Comparison of ENCODE assay signal across 8 cellular contexts in the genomic region with DNA sequence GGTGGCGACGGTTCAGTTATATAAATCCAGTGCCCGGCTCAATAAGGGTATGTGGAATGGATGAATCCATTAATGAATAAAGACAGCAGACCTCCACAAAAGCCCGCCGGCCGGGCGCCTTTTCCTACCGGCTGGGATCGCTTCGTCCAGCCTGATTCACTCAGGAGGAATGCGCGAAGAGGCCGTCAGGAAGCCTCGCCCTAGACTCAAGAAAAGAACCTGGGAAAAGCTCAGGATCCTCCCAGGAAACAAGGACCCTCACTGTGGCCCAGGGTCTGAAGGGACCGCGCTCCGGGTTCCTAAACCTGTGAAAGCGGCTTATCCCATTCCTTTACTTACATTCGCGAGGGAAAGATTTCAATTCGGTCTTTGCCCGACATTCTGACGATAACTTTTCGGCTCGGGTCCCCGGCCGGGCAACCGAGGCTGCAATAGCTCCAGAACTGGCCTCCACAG. TPM values are rescaled to one million over a fixed set of nuclear protein-coding genes. Genes with fewer than 3 reads are reported as not detected.
DNase-seq lines count a peak whose midpoint lies in the region; ATAC-seq and TF ChIP-seq lines count a peak whose summit lies in the region.

No MANE protein-coding gene starts in this region.

- intact Hi-C loops in colonic mucosa (cut with DNase I): no loop called here

- H3K9ac ChIP-seq in colonic mucosa (ENCODE audit: low read depth in 2 of 2, low read length in 2 of 2): peak overlapping the region; percentile 78 to 86

- H3K36me3 Mint-ChIP-seq in T-helper 2 cell treated with Interferon-gamma antibody and Interleukin-4, amounts not matched to agents 5 μg/mL and 100 μg/mL, for 36 hours (ENCODE audit: low read depth): peaks cover 23% of the 10 kb centered on the region
- peaks cover 1% of the 10 kb centered on the region for H3K36me3 Mint-ChIP-seq in memory B cell

- H3K4me3 ChIP-seq in colonic mucosa: peak overlapping the region; percentile 78

- H3K4me1 Mint-ChIP-seq in T-helper 2 cell treated with Interferon-gamma antibody and Interleukin-4, amounts not matched to agents 5 μg/mL and 100 μg/mL, for 36 hours (ENCODE audit: low read depth): peaks cover 43% of the 10 kb centered on the region
- H3K4me1 Mint-ChIP-seq in memory B cell: peaks cover 35% of the 10 kb centered on the region

- no peaks in the 10 kb centered on the region for H3K9me3 Mint-ChIP-seq in T-helper 2 cell treated with Interferon-gamma antibody and Interleukin-4, amounts not matched to agents 5 μg/mL and 100 μg/mL, for 36 hours
- no peaks in the 10 kb centered on the region for H3K9me3 Mint-ChIP-seq in memory B cell

- no peak for ATAC-seq in memory B cell (ENCODE audit: low read depth)
- ATAC-seq in GM19324 (IDR thresholded peaks at IDR 0.05; ENCODE audit: low FRiP score, unreplicated experiment): no peak

- H3K4me1 ChIP-seq in colonic mucosa: peaks cover 14% of the 10 kb centered on the region

- TF ChIP-seq CTCF in colonic mucosa (IDR thresholded peaks at IDR 0.05): no peak

- no peaks in the 10 kb centered on the region for H3K27me3 Mint-ChIP-seq in T-helper 2 cell treated with Interferon-gamma antibody and Interleukin-4, amounts not matched to agents 5 μg/mL and 100 μg/mL, for 36 hours (ENCODE audit: low read depth)
- H3K27me3 Mint-ChIP-seq in memory B cell: no peaks in the 10 kb centered on the region

- no peaks in the 10 kb centered on the region for H3K36me3 ChIP-seq in colonic mucosa

- H3K27ac ChIP-seq in colonic mucosa: peak overlapping the region; percentile 86

- no peaks in the 10 kb centered on the region for H3K27me3 ChIP-seq in colonic mucosa

- H3K9me3 ChIP-seq in colonic mucosa: no peaks in the 10 kb centered on the region

- peak overlapping the region; percentile 92 for H3K27ac Mint-ChIP-seq in T-helper 2 cell treated with Interferon-gamma antibody and Interleukin-4, amounts not matched to agents 5 μg/mL and 100 μg/mL, for 36 hours
- peak overlapping the region; percentile 96 for H3K27ac Mint-ChIP-seq in memory B cell

- peak overlapping the region; percentile 90 for H3K4me3 Mint-ChIP-seq in T-helper 2 cell treated with Interferon-gamma antibody and Interleukin-4, amounts not matched to agents 5 μg/mL and 100 μg/mL, for 36 hours
- peak overlapping the region; percentile 93 for H3K4me3 Mint-ChIP-seq in memory B cell

- no peak for DNase-seq in T-helper 2 cell treated with Interferon-gamma antibody and Interleukin-4, amounts not matched to agents 5 μg/mL and 100 μg/mL, for 36 hours (ENCODE audit: low spot score)
- no peak for DNase-seq in T-helper 2 cell
- peak; percentile 57 for DNase-seq in NCI-H226
- no peak for DNase-seq in colonic mucosa
- DNase-seq in memory B cell (ENCODE audit: low spot score in 2 of 2): peak in 1 of 2 donors; percentile 12
- DNase-seq in cerebellar nuclear complex (lab: John Stamatoyannopoulos, UW): no peak
- no peak for DNase-seq in Kasumi-1 (lab: John Stamatoyannopoulos, UW)

RNA-seq across cellular contexts. Expression of gene ATP6V1D, which starts 0.3 kb away (rescaled TPM):
- total RNA-seq in colonic mucosa: 100 to 1,000 TPM in 1 of 2 donors, 10 to 100 TPM in 1; 75.8 to 106 TPM

RNA-seq across cellular contexts. Expression of gene EIF2S1, which starts 0.8 kb away (rescaled TPM):
- 100 to 1,000 TPM in 1 of 2 donors, 10 to 100 TPM in 1; 73.7 to 130 TPM for total RNA-seq in colonic mucosa

RNA-seq across cellular contexts. Expression of gene PLEK2, which starts 52.6 kb away (rescaled TPM):
- 10 to 100 TPM; 71.6 to 84.0 TPM for total RNA-seq in colonic mucosa
